6 cellular contexts compared by ENCODE assay signal in the genomic region with DNA sequence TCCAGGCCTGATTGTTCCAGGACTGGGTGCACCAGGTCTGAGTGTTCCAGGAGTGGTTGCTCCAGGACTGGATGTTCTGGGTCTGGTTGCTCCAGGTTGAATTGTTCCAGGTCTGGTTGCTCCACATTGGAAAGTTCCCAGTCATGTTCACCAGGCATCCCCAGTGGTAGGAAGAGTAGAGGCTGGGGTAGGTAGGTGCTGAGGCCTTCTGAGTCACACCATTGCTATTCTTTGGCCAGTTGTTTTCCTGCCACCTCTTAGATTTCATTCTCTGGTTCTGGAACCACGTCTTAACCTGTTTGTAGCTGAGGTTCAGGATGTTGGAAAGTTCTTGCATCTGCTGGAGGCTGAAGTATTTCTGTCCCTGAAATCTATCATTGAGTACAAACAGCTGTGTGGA.
DNase-seq lines count a peak whose midpoint lies in the region; ATAC-seq and TF ChIP-seq lines count a peak whose summit lies in the region.
"Not testable (repeated sequence)": the region's sequence is repeated elsewhere in the genome, so short reads cannot be mapped to it uniquely, and the experiment has no call there.

No MANE protein-coding gene starts in this region.

- 0 out of 2 replicates have a peak overlapping the region, but pooled peaks have one; percentile 58 for H3K4me2 ChIP-seq in SK-N-SH
- H3K4me2 ChIP-seq in osteoblast (ENCODE audit: insufficient read depth, low read length) = not testable (repeated sequence)

- H3F3A ChIP-seq in SK-N-SH (replicated peaks; ENCODE audit: insufficient read depth) = not testable (repeated sequence)

- H3K9me2 ChIP-seq in SK-N-SH = not testable (repeated sequence)

- not testable (repeated sequence) for TF ChIP-seq EP300 in SK-N-SH (IDR thresholded peaks at IDR 0.05; ENCODE audit: borderline replicate concordance in 1 of 2, low read depth in 1 of 2, low read length in 1 of 2); gastroesophageal sphincter (IDR thresholded peaks at IDR 0.05)

- not testable (repeated sequence) for H3K9ac ChIP-seq in SK-N-SH

- not testable (repeated sequence) for H3K79me2 ChIP-seq in SK-N-SH (ENCODE audit: insufficient read depth); osteoblast (ENCODE audit: insufficient read depth, low read length)

- 0% methylated on average over 1 of the region's 1 CpG for WGBS in SK-N-SH (ENCODE audit: low lambda C conversion rate)
- WGBS in gastroesophageal sphincter (ENCODE audit: low coverage in 1 of 2), 2 donors = 45 to 86% methylated on average over 1 of the region's 1 CpG

- TF ChIP-seq CTCF in Caco-2 (IDR thresholded peaks at IDR 0.05; ENCODE audit: insufficient read depth in 1 of 2, low read depth in 1 of 2, low read length in 1 of 2, severe bottlenecking in 1 of 2, unreplicated experiment in 1 of 2); SK-N-SH (IDR thresholded peaks at IDR 0.05); epithelial cell of esophagus (IDR thresholded peaks at IDR 0.05; ENCODE audit: insufficient read depth, low read depth, low read length, missing control alignments); gastroesophageal sphincter (IDR thresholded peaks at IDR 0.05); osteoblast (IDR thresholded peaks at IDR 0.05; ENCODE audit: extremely low read depth, low read depth, low read length): not testable (repeated sequence)

- not testable (repeated sequence) for BruUV-seq in Caco-2 (replicated peaks; lab: Mats Ljungman, UMichigan)

- CTCF ChIA-PET in Caco-2 (lab: Charles Lee); SK-N-SH (lab: Yijun Ruan, JAX): not testable (repeated sequence)

- not testable (repeated sequence) for TF ChIP-seq RAD21 in SK-N-SH (IDR thresholded peaks at IDR 0.05; ENCODE audit: low read length)

- H3K27ac ChIP-seq in SK-N-SH (ENCODE audit: low read depth in 2 of 2, low read length in 1 of 2); gastroesophageal sphincter; osteoblast (ENCODE audit: low read depth, low read length): not testable (repeated sequence)

- peak; percentile 71 for ATAC-seq in gastroesophageal sphincter

- peak overlapping the region; percentile 66 for H3K27ac Mint-ChIP-seq in Caco-2 (ENCODE audit: unreplicated experiment)

- peaks cover 27% of the 10 kb centered on the region for H3K4me1 Mint-ChIP-seq in Caco-2 (ENCODE audit: low read depth, unreplicated experiment)

- H3K9me3 Mint-ChIP-seq in Caco-2 (ENCODE audit: unreplicated experiment) = not testable (repeated sequence)

- H3K4me1 ChIP-seq in Caco-2, gastroesophageal sphincter: not testable (repeated sequence)
- H3K4me1 ChIP-seq in SK-N-SH (ENCODE audit: control insufficient read depth in 1 of 2, insufficient read depth in 2 of 2, low read depth in 1 of 2, low read length in 1 of 2) (peaks cover 0 to 11% of the 10 kb centered on the region in 2 experiments; a peak in 1 of 4 replicates), osteoblast (ENCODE audit: insufficient read depth, low read length) (peaks cover 14% of the 10 kb centered on the region)

- H3K36me3 Mint-ChIP-seq in Caco-2 (ENCODE audit: insufficient read depth, unreplicated experiment) = not testable (repeated sequence)

- TF ChIP-seq POLR2A in gastroesophageal sphincter (IDR thresholded peaks at IDR 0.05) = not testable (repeated sequence)

- peak overlapping the region; percentile 68; the same call in 1 of the 2 replicates for H2AFZ ChIP-seq in SK-N-SH (ENCODE audit: low read depth)
- H2AFZ ChIP-seq in osteoblast (ENCODE audit: low read length) = peak overlapping the region; percentile 82

- POLR2A ChIA-PET in Caco-2 (lab: Charles Lee); SK-N-SH (lab: Yijun Ruan, JAX): not testable (repeated sequence)

- not testable (repeated sequence) for H3K27me3 ChIP-seq in Caco-2 (replicated peaks; ENCODE audit: control insufficient read depth, insufficient read depth, low read length); SK-N-SH (ENCODE audit: insufficient read depth); gastroesophageal sphincter; osteoblast (ENCODE audit: insufficient read depth, low read length)

- not testable (repeated sequence) for H3K36me3 ChIP-seq in Caco-2 (ENCODE audit: control insufficient read depth, insufficient read depth, low read length); SK-N-SH (replicated peaks in 1 of 2; ENCODE audit: control insufficient read depth in 1 of 2, insufficient read depth in 2 of 2, low read length in 1 of 2); gastroesophageal sphincter; osteoblast (ENCODE audit: insufficient read depth, low read length)

- not testable (repeated sequence) for H3K27me3 Mint-ChIP-seq in Caco-2 (ENCODE audit: insufficient read depth, unreplicated experiment)

- not testable (repeated sequence) for H4K20me1 ChIP-seq in SK-N-SH (ENCODE audit: insufficient read depth); osteoblast (ENCODE audit: insufficient read depth, low read length)

- not testable (repeated sequence) for H3K4me3 ChIP-seq in Caco-2 (ENCODE audit: low read depth, low read length); SK-N-SH (ENCODE audit: low read depth in 2 of 2, low read length in 1 of 2); epithelial cell of esophagus (ENCODE audit: low read length); gastroesophageal sphincter; osteoblast (ENCODE audit: insufficient read depth, low read length)

- intact Hi-C loops in Caco-2 (cut with micrococcal nuclease; ENCODE audit: unreplicated experiment) = not testable (repeated sequence)

- not testable (repeated sequence) for H3K9me3 ChIP-seq in Caco-2; SK-N-SH; gastroesophageal sphincter; osteoblast (ENCODE audit: low read depth, low read length)

- DNase-seq in Caco-2; SK-N-SH; osteoblast (ENCODE audit: insufficient read length, low spot score, missing footprints): not testable (repeated sequence)
- DNase-seq in HT1080 (ENCODE audit: low read depth) (peak; percentile 36), epithelial cell of esophagus (ENCODE audit: low read depth) (peak; percentile 68)

- not testable (repeated sequence) for H3K4me3 Mint-ChIP-seq in Caco-2 (ENCODE audit: unreplicated experiment)
